ENCODE assay signal across 24 cellular contexts in the genomic region with DNA sequence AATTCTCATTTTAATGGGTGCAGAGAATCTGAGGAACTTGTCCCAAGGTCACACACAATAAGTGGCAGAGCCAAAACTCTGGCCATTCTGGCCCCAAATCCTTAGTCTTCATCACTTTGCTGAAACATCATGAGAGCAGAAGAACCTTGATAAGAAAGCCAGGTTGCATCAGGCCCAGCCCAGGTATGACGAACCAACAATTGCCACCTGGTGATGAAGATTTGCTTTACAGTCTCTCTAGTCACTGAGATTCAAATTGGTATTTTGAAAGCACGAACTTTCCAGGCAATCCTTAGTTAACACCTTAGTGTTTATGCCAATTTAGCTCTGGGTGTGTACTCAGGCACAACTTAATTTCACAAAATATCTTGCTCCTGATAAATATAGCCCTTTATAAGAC.
"Had no signal": no experiment of that assay in that cellular context is flagged by ENCODE, and none has a peak within 500 bp of the region (broad histone marks: within the 10 kb centered on the region; RNA-seq: fewer than 3 reads in every experiment).

No MANE protein-coding gene starts in this region.

- H3K4me3 Mint-ChIP-seq: naive thymus-derived CD4-positive, alpha-beta T cell; natural killer cell treated with Interleukin-12 subunit alpha and Interleukin-12 subunit beta and Interleukin-15 and Interleukin-18, amount 100 ng/mL, for 72 hours; stimulated activated naive B cell treated with anti-CD40 and anti-IgM and Interleukin-4, amounts not matched to agents 10 μg/mL and 1 μg/mL and 100 μg/mL, for 72 hours had no signal

- H3K27ac Mint-ChIP-seq: naive thymus-derived CD4-positive, alpha-beta T cell; natural killer cell treated with Interleukin-12 subunit alpha and Interleukin-12 subunit beta and Interleukin-15 and Interleukin-18, amount 100 ng/mL, for 72 hours; progenitor cell of endocrine pancreas; stimulated activated naive B cell treated with anti-CD40 and anti-IgM and Interleukin-4, amounts not matched to agents 10 μg/mL and 1 μg/mL and 100 μg/mL, for 72 hours had no signal

- H3K27ac ChIP-seq: left ventricle myocardium inferior, ovary, right atrium auricular region, right lobe of liver, skin epidermis, stomach, testis, thyroid gland, transverse colon, upper lobe of left lung, vagina had no signal

- H3K27me3 Mint-ChIP-seq: natural killer cell treated with Interleukin-12 subunit alpha and Interleukin-12 subunit beta and Interleukin-15 and Interleukin-18, amount 100 ng/mL, for 72 hours; progenitor cell of endocrine pancreas had no signal

- H3K9me3 ChIP-seq: left ventricle myocardium inferior, ovary, right atrium auricular region, right lobe of liver, stomach, testis, thyroid gland, transverse colon, upper lobe of left lung, vagina had no signal

- H3K36me3 ChIP-seq: left ventricle myocardium inferior, ovary, right atrium auricular region, right lobe of liver, stomach, thyroid gland, transverse colon, upper lobe of left lung, vagina had no signal

- H3K9me3 Mint-ChIP-seq: stimulated activated naive B cell treated with anti-CD40 and anti-IgM and Interleukin-4, amounts not matched to agents 10 μg/mL and 1 μg/mL and 100 μg/mL, for 72 hours had no signal

- ATAC-seq: mucosa of descending colon; naive thymus-derived CD4-positive, alpha-beta T cell; natural killer cell treated with Interleukin-12 subunit alpha and Interleukin-12 subunit beta and Interleukin-15 and Interleukin-18, amount 100 ng/mL, for 72 hours; right lobe of liver; stimulated activated naive B cell treated with anti-CD40 and anti-IgM and Interleukin-4, amounts not matched to agents 10 μg/mL and 1 μg/mL and 100 μg/mL, for 72 hours; stimulated activated naive CD8-positive, alpha-beta T cell treated with anti-CD3 and anti-CD28 coated beads, Interleukin-15, Interleukin-2, amounts not matched to agents 100 U/mL and 50 U/mL, for 24 hours had no signal

- H3K4me1 Mint-ChIP-seq: stimulated activated naive B cell treated with anti-CD40 and anti-IgM and Interleukin-4, amounts not matched to agents 10 μg/mL and 1 μg/mL and 100 μg/mL, for 72 hours had no signal

- DNase-seq: islet precursor cell; left ventricle myocardium inferior; midbrain; mucosa of descending colon; naive thymus-derived CD4-positive, alpha-beta T cell; ovary; right lobe of liver; stimulated activated CD4-positive, alpha-beta T cell treated with anti-CD3 and anti-CD28 coated beads, Interleukin-12 subunit alpha, Interleukin-12 subunit beta, amount 100 ng/mL, for 4 hours; stimulated activated CD4-positive, alpha-beta T cell treated with anti-CD3 and anti-CD28 coated beads, Interleukin-15, amount 100 ng/mL, for 24 hours; stimulated activated CD4-positive, alpha-beta T cell treated with anti-CD3 and anti-CD28 coated beads, Interleukin-2, amount 100 ng/mL, for 24 hours; stimulated activated CD4-positive, alpha-beta T cell treated with anti-CD3 and anti-CD28 coated beads, Interleukin-4, amount 100 ng/mL, for 1 hour; stimulated activated naive B cell treated with anti-CD40 and anti-IgM and Interleukin-4, amounts not matched to agents 10 μg/mL and 1 μg/mL and 100 μg/mL, for 72 hours; stimulated activated naive CD8-positive, alpha-beta T cell treated with anti-CD3 and anti-CD28 coated beads, Interleukin-15, Interleukin-2, amounts not matched to agents 100 U/mL and 50 U/mL, for 24 hours; stomach; testis; thyroid gland; transverse colon; upper lobe of left lung had no signal

- H3K4me3 ChIP-seq: left ventricle myocardium inferior, lung, mucosa of descending colon, ovary, right atrium auricular region, right lobe of liver, skin epidermis, stomach, testis, thyroid gland, transverse colon, upper lobe of left lung, vagina had no signal

- H3K27me3 ChIP-seq: ovary, right atrium auricular region, right lobe of liver, stomach, testis, thyroid gland, transverse colon, upper lobe of left lung, vagina had no signal

- H3K4me1 ChIP-seq: left ventricle myocardium inferior, right atrium auricular region, right lobe of liver, stomach, testis, thyroid gland, transverse colon, upper lobe of left lung, vagina had no signal

- H3K36me3 Mint-ChIP-seq: naive thymus-derived CD4-positive, alpha-beta T cell; natural killer cell treated with Interleukin-12 subunit alpha and Interleukin-12 subunit beta and Interleukin-15 and Interleukin-18, amount 100 ng/mL, for 72 hours; stimulated activated naive B cell treated with anti-CD40 and anti-IgM and Interleukin-4, amounts not matched to agents 10 μg/mL and 1 μg/mL and 100 μg/mL, for 72 hours had no signal
